Comparison of ENCODE assay signal across 9 cellular contexts in genomic region chr14:53109688-53110041, GRCh38. TPM values are rescaled to one million over a fixed set of nuclear protein-coding genes. Genes with fewer than 3 reads are reported as not detected.
DNase-seq lines count a peak whose midpoint lies in the region; ATAC-seq and TF ChIP-seq lines count a peak whose summit lies in the region.
"Had no signal": no experiment of that assay in that cellular context is flagged by ENCODE, and none has a peak within 500 bp of the region (broad histone marks: within the 10 kb centered on the region; RNA-seq: fewer than 3 reads in every experiment).

No MANE protein-coding gene starts in this region.

- H3K4me3 ChIP-seq in SU-DHL-6 (ENCODE audit: insufficient read depth, low read length, poor library complexity, severe bottlenecking) (peak overlapping the region; percentile 54), esophagus muscularis mucosa (no peak overlapping the region)

- H3K27me3 ChIP-seq in SU-DHL-6 (ENCODE audit: low read length) = no peaks in the 10 kb centered on the region
- no peaks in the 10 kb centered on the region for H3K27me3 ChIP-seq in esophagus muscularis mucosa

- H3K4me3 Mint-ChIP-seq in T-helper 2 cell treated with Interferon-gamma antibody and Interleukin-4, amounts not matched to agents 5 μg/mL and 100 μg/mL, for 36 hours = no peak overlapping the region

- H3K27ac Mint-ChIP-seq in T-helper 2 cell treated with Interferon-gamma antibody and Interleukin-4, amounts not matched to agents 5 μg/mL and 100 μg/mL, for 36 hours = no peak overlapping the region

- H3K36me3 Mint-ChIP-seq in T-helper 2 cell treated with Interferon-gamma antibody and Interleukin-4, amounts not matched to agents 5 μg/mL and 100 μg/mL, for 36 hours (ENCODE audit: low read depth) = peaks cover 20% of the 10 kb centered on the region

- H3K9me2 ChIP-seq in SU-DHL-6 (replicated peaks; ENCODE audit: insufficient read depth, low read length) = no peaks in the 10 kb centered on the region

- peaks cover 29% of the 10 kb centered on the region for H3K4me1 Mint-ChIP-seq in T-helper 2 cell treated with Interferon-gamma antibody and Interleukin-4, amounts not matched to agents 5 μg/mL and 100 μg/mL, for 36 hours (ENCODE audit: low read depth)

- H3K27ac ChIP-seq in SU-DHL-6 (ENCODE audit: low read depth, low read length) (peak overlapping the region; percentile 87), esophagus muscularis mucosa (replicated peaks in 1 of 4) (no peak overlapping the region)

- H3K36me3 ChIP-seq in SU-DHL-6 (ENCODE audit: low read length) (no peaks in the 10 kb centered on the region), esophagus muscularis mucosa (no peaks in the 10 kb centered on the region)

- TF ChIP-seq POLR2A in esophagus muscularis mucosa (IDR thresholded peaks at IDR 0.05; ENCODE audit: low read depth) = no peak

- H3K79me2 ChIP-seq in SU-DHL-6 (ENCODE audit: insufficient read depth, low read length) = peaks cover 99% of the 10 kb centered on the region

- intact Hi-C loops in esophagus muscularis mucosa (cut with DNase I) = no loop called here

- peak; percentile 6 for DNase-seq in GM20000 (ENCODE audit: low spot score)
- no peak for DNase-seq in esophagus muscularis mucosa (ENCODE audit: extremely low spot score)
- DNase-seq in stimulated activated naive CD4-positive, alpha-beta T cell (lab: John Stamatoyannopoulos, UW) = no peak
- DNase-seq in T-helper 2 cell = no peak
- DNase-seq in T-helper 2 cell treated with Interferon-gamma antibody and Interleukin-4, amounts not matched to agents 5 μg/mL and 100 μg/mL, for 36 hours (ENCODE audit: low spot score) = no peak
- DNase-seq: glutamatergic neuron had no signal

- no peaks in the 10 kb centered on the region for H4K20me1 ChIP-seq in SU-DHL-6 (ENCODE audit: low read depth, low read length)

- H3K9me3 ChIP-seq in SU-DHL-6 (ENCODE audit: insufficient read depth, low read length) (no peaks in the 10 kb centered on the region), esophagus muscularis mucosa (peaks cover 0 to 13% (median 5%) of the 10 kb centered on the region in 4 donors)

- no peak overlapping the region for H2AFZ ChIP-seq in SU-DHL-6 (ENCODE audit: low read depth, low read length, severe bottlenecking)

- H3K9ac ChIP-seq in SU-DHL-6 (ENCODE audit: low read length) = peak overlapping the region; percentile 59

- no peaks in the 10 kb centered on the region for H3K27me3 Mint-ChIP-seq in T-helper 2 cell treated with Interferon-gamma antibody and Interleukin-4, amounts not matched to agents 5 μg/mL and 100 μg/mL, for 36 hours (ENCODE audit: low read depth)

- peak overlapping the region; percentile 93 for H3K4me2 ChIP-seq in SU-DHL-6 (ENCODE audit: low read depth, low read length, poor library complexity, severe bottlenecking)

- peak; percentile 40 for ATAC-seq in GM18498 (IDR thresholded peaks at IDR 0.05; ENCODE audit: unreplicated experiment)
- ATAC-seq in HG03064 (IDR thresholded peaks at IDR 0.05; ENCODE audit: low read depth, unreplicated experiment) = peak; percentile 21

- H3K4me1 ChIP-seq in esophagus muscularis mucosa = no peaks in the 10 kb centered on the region

- H3F3A ChIP-seq in SU-DHL-6 (ENCODE audit: insufficient read depth) = peaks cover 36% of the 10 kb centered on the region

- TF ChIP-seq EP300 in esophagus muscularis mucosa (IDR thresholded peaks at IDR 0.05) = no peak

- no peak for TF ChIP-seq CTCF in GM20000 (IDR thresholded peaks at IDR 0.05; ENCODE audit: extremely low read depth, missing control alignments)
- TF ChIP-seq CTCF in SU-DHL-6 (IDR thresholded peaks at IDR 0.05; ENCODE audit: insufficient read depth, low read length, poor library complexity, severe bottlenecking) = no peak
- TF ChIP-seq CTCF in esophagus muscularis mucosa (IDR thresholded peaks at IDR 0.05) = no peak

- peaks cover 5% of the 10 kb centered on the region for H3K9me3 Mint-ChIP-seq in T-helper 2 cell treated with Interferon-gamma antibody and Interleukin-4, amounts not matched to agents 5 μg/mL and 100 μg/mL, for 36 hours

RNA-seq across cellular contexts. Expression of gene DDHD1, which starts 43.5 kb away (rescaled TPM):
- total RNA-seq in esophagus muscularis mucosa = 10 to 100 TPM; 15.4 to 19.9 (median 16.2) TPM
